In genomic region chr5:107329850-107330249, GRCh38 we compare ENCODE assay signal across 23 cellular contexts.
DNase-seq lines count a peak whose midpoint lies in the region; ATAC-seq, FAIRE-seq and TF ChIP-seq lines count a peak whose summit lies in the region.
"Had no signal": no experiment of that assay in that cellular context is flagged by ENCODE, and none has a peak within 500 bp of the region (broad histone marks: within the 10 kb centered on the region; RNA-seq: fewer than 3 reads in every experiment).

No MANE protein-coding gene starts in this region.

- DNase-seq in NCI-H1092 treated with DMSO at 0.1 percent for 48 hours (lab: John Stamatoyannopoulos, UW): no peak
- DNase-seq in urothelium cell line (ENCODE audit: low spot score): no peak
- DNase-seq in stimulated activated naive CD8-positive, alpha-beta T cell treated with anti-CD3 and anti-CD28 coated beads, Interleukin-15, amount 100 ng/mL, for 72 hours: no peak
- DNase-seq: activated CD4-positive, alpha-beta T cell treated with anti-CD3 and anti-CD28 coated beads for 4 hours; activated naive CD8-positive, alpha-beta T cell treated with anti-CD3 and anti-CD28 coated beads, Interleukin-2, amount 50 U/mL, for 24 hours; colonic mucosa; heart right ventricle; immature natural killer cell; left ventricle myocardium superior; NCI-H2029; stimulated activated CD4-positive, alpha-beta T cell treated with anti-CD3 and anti-CD28 coated beads, Interleukin-1b, Interleukin-23, amount 100 ng/mL, for 48 hours; stomach had no signal

- no peak for TF ChIP-seq CTCF in gastroesophageal sphincter (IDR thresholded peaks at IDR 0.05)

- H3K36me3 ChIP-seq in gastroesophageal sphincter: no peaks in the 10 kb centered on the region
- H3K36me3 ChIP-seq: colonic mucosa, HAP-1, heart right ventricle, prostate gland, stomach had no signal

- ATAC-seq in GM18498 (IDR thresholded peaks at IDR 0.05; ENCODE audit: unreplicated experiment) (peak; percentile 58), GM19395 (IDR thresholded peaks at IDR 0.05; ENCODE audit: unreplicated experiment) (peak; percentile 52), HG02623 (IDR thresholded peaks at IDR 0.05; ENCODE audit: unreplicated experiment) (peak; percentile 67), HG03175 (IDR thresholded peaks at IDR 0.05; ENCODE audit: unreplicated experiment) (peak; percentile 80), gastroesophageal sphincter (no peak)
- ATAC-seq in stimulated activated naive CD8-positive, alpha-beta T cell treated with anti-CD3 and anti-CD28 coated beads, Interleukin-15, amount 100 ng/mL, for 72 hours: no peak
- ATAC-seq: activated naive CD8-positive, alpha-beta T cell treated with anti-CD3 and anti-CD28 coated beads, Interleukin-2, amount 50 U/mL, for 24 hours; activated T-helper 17 cell treated with anti-CD3 and anti-CD28 coated beads, Interleukin-2, amount 50 U/mL, for 72 hours; heart right ventricle; K562; left ventricle myocardium superior had no signal

- FAIRE-seq in urothelium cell line (lab: Jason Lieb, UNC): no peak
- FAIRE-seq: A204.1, K562 had no signal

- no peak overlapping the region for H3K4me3 Mint-ChIP-seq in stimulated activated naive CD8-positive, alpha-beta T cell treated with anti-CD3 and anti-CD28 coated beads, Interleukin-15, amount 100 ng/mL, for 72 hours
- H3K4me3 Mint-ChIP-seq: activated naive CD8-positive, alpha-beta T cell treated with anti-CD3 and anti-CD28 coated beads, Interleukin-2, amount 50 U/mL, for 24 hours; activated T-helper 17 cell treated with anti-CD3 and anti-CD28 coated beads, Interleukin-2, amount 50 U/mL, for 72 hours; immature natural killer cell; neural crest cell had no signal

- TF ChIP-seq EP300 in gastroesophageal sphincter (IDR thresholded peaks at IDR 0.05): no peak

- no peaks in the 10 kb centered on the region for H3K4me1 ChIP-seq in gastroesophageal sphincter
- H3K4me1 ChIP-seq: colonic mucosa, heart right ventricle, prostate gland, stomach had no signal

- no peak overlapping the region for H3K27ac Mint-ChIP-seq in stimulated activated naive CD8-positive, alpha-beta T cell treated with anti-CD3 and anti-CD28 coated beads, Interleukin-15, amount 100 ng/mL, for 72 hours
- H3K27ac Mint-ChIP-seq: activated naive CD8-positive, alpha-beta T cell treated with anti-CD3 and anti-CD28 coated beads, Interleukin-2, amount 50 U/mL, for 24 hours; activated T-helper 17 cell treated with anti-CD3 and anti-CD28 coated beads, Interleukin-2, amount 50 U/mL, for 72 hours; immature natural killer cell had no signal

- no peak overlapping the region for H3K4me3 ChIP-seq in gastroesophageal sphincter
- H3K4me3 ChIP-seq: colonic mucosa, HAP-1, heart right ventricle, K562, prostate gland, stomach had no signal

- H3K27ac ChIP-seq in gastroesophageal sphincter: no peak overlapping the region
- H3K27ac ChIP-seq: colonic mucosa, heart right ventricle, prostate gland, stomach had no signal

- no peaks in the 10 kb centered on the region for H3K27me3 ChIP-seq in gastroesophageal sphincter
- H3K27me3 ChIP-seq: colonic mucosa, heart right ventricle, stomach had no signal

- peaks cover 7% of the 10 kb centered on the region for H3K27me3 Mint-ChIP-seq in stimulated activated naive CD8-positive, alpha-beta T cell treated with anti-CD3 and anti-CD28 coated beads, Interleukin-15, amount 100 ng/mL, for 72 hours
- H3K27me3 Mint-ChIP-seq: activated naive CD8-positive, alpha-beta T cell treated with anti-CD3 and anti-CD28 coated beads, Interleukin-2, amount 50 U/mL, for 24 hours had no signal

- no peak for TF ChIP-seq POLR2A in gastroesophageal sphincter (IDR thresholded peaks at IDR 0.05)

- H3K4me1 Mint-ChIP-seq in stimulated activated naive CD8-positive, alpha-beta T cell treated with anti-CD3 and anti-CD28 coated beads, Interleukin-15, amount 100 ng/mL, for 72 hours: no peaks in the 10 kb centered on the region
- H3K4me1 Mint-ChIP-seq: activated naive CD8-positive, alpha-beta T cell treated with anti-CD3 and anti-CD28 coated beads, Interleukin-2, amount 50 U/mL, for 24 hours; activated T-helper 17 cell treated with anti-CD3 and anti-CD28 coated beads, Interleukin-2, amount 50 U/mL, for 72 hours; immature natural killer cell had no signal

- H3K9me3 ChIP-seq in gastroesophageal sphincter: no peaks in the 10 kb centered on the region
- H3K9me3 ChIP-seq: colonic mucosa, HAP-1, heart right ventricle, prostate gland, stomach had no signal

- peaks cover 0 to 18% of the 10 kb centered on the region in 2 donors for H3K9me3 Mint-ChIP-seq in stimulated activated naive CD8-positive, alpha-beta T cell treated with anti-CD3 and anti-CD28 coated beads, Interleukin-15, amount 100 ng/mL, for 72 hours
- H3K9me3 Mint-ChIP-seq: activated naive CD8-positive, alpha-beta T cell treated with anti-CD3 and anti-CD28 coated beads, Interleukin-2, amount 50 U/mL, for 24 hours; immature natural killer cell; neural crest cell had no signal

Comparison
In these comparisons a context has a peak if more than half of its experiments do, and no peak if none do; other contexts are left out.
1. ATAC-seq: peak in GM18498 (single experiment), GM19395 (single experiment), HG02623 (single experiment) and HG03175 (single experiment); none in gastroesophageal sphincter (single experiment) and stimulated activated naive CD8-positive, alpha-beta T cell treated with anti-CD3 and anti-CD28 coated beads, Interleukin-15, amount 100 ng/mL, for 72 hours (single experiment).